In genomic region chr1:30718636-30719405, GRCh38 we compare ENCODE assay signal across 1 cellular context.
TF ChIP-seq lines count a peak whose summit lies in the region.

No MANE protein-coding gene starts in this region.

TF ChIP-seq in HepG2, 621 proteins besides CTCF, POLR2A, EP300 and RAD21 (continued from another document and continues in another):
- TF ChIP-seq ZNF317 (CRISPR knock-in tag; IDR thresholded peaks at IDR 0.05) (0 out of 2 replicates have a peak, but pooled peaks have one; percentile 68), ZNF451 (CRISPR knock-in tag; IDR thresholded peaks at IDR 0.05) (peak; percentile 65), ZFY (CRISPR knock-in tag; IDR thresholded peaks at IDR 0.05) (peak; percentile 87), THAP8 (CRISPR knock-in tag; IDR thresholded peaks at IDR 0.05; ENCODE audit: borderline replicate concordance) (no peak), MAF1 (CRISPR knock-in tag; IDR thresholded peaks at IDR 0.05; ENCODE audit: borderline replicate concordance) (0 out of 2 replicates have a peak, but pooled peaks have one; percentile 13), JARID2 (CRISPR knock-in tag; IDR thresholded peaks at IDR 0.05; ENCODE audit: insufficient replicate concordance) (peak; percentile 81), ZNF124 (CRISPR knock-in tag; IDR thresholded peaks at IDR 0.05) (0 out of 2 replicates have a peak, but pooled peaks have one; percentile 25), JUNB (CRISPR knock-in tag; IDR thresholded peaks at IDR 0.05; ENCODE audit: borderline replicate concordance) (no peak), ZNF800 (CRISPR knock-in tag; IDR thresholded peaks at IDR 0.05) (no peak), RARA (CRISPR knock-in tag; IDR thresholded peaks at IDR 0.05) (peak; percentile 56), NONO (IDR thresholded peaks at IDR 0.05) (no peak), NONO (CRISPR knock-in tag; conservative IDR thresholded peaks at IDR 0.05) (no peak; the same call in 1 of the 2 replicates), ZNF10 (CRISPR knock-in tag; IDR thresholded peaks at IDR 0.05; ENCODE audit: borderline replicate concordance, low read depth) (no peak), DR1 (CRISPR knock-in tag; IDR thresholded peaks at IDR 0.05) (0 out of 2 replicates have a peak, but pooled peaks have one; percentile 35), HIVEP1 (CRISPR knock-in tag; IDR thresholded peaks at IDR 0.05) (peak; percentile 90), ZNF761 (CRISPR knock-in tag; conservative IDR thresholded peaks at IDR 0.05) (peak; percentile 54; the same call in 1 of the 2 replicates), NFYB (CRISPR knock-in tag; IDR thresholded peaks at IDR 0.05) (0 out of 2 replicates have a peak, but pooled peaks have one; percentile 16), NR3C1 (CRISPR knock-in tag; IDR thresholded peaks at IDR 0.05) (no peak), MEIS2 (CRISPR knock-in tag; IDR thresholded peaks at IDR 0.05) (peak; percentile 58; the same call in 1 of the 2 replicates), CBFB (CRISPR knock-in tag; IDR thresholded peaks at IDR 0.05) (peak; percentile 40; the same call in 1 of the 2 replicates), ZNF142 (CRISPR knock-in tag; IDR thresholded peaks at IDR 0.05) (peak; percentile 76; the same call in 1 of the 2 replicates), ZNF160 (CRISPR knock-in tag; IDR thresholded peaks at IDR 0.05) (0 out of 2 replicates have a peak, but pooled peaks have one; percentile 66), ZNF331 (CRISPR knock-in tag; IDR thresholded peaks at IDR 0.05) (peak; percentile 49; the same call in 1 of the 2 replicates), ZNF614 (CRISPR knock-in tag; IDR thresholded peaks at IDR 0.05; ENCODE audit: borderline replicate concordance) (peak; percentile 78; the same call in 1 of the 2 replicates), GATA4 (IDR thresholded peaks at IDR 0.05; ENCODE audit: borderline replicate concordance, low read depth) (no peak), ZNF33A (CRISPR knock-in tag; IDR thresholded peaks at IDR 0.05; ENCODE audit: borderline replicate concordance) (no peak), HES4 (CRISPR knock-in tag; IDR thresholded peaks at IDR 0.05; ENCODE audit: borderline replicate concordance) (peak; percentile 85), ZNF350 (CRISPR knock-in tag; IDR thresholded peaks at IDR 0.05; ENCODE audit: borderline replicate concordance, low read depth) (peak; percentile 77), MAX (IDR thresholded peaks at IDR 0.05) (peak; percentile 90)
- TF ChIP-seq, protein P1, sequence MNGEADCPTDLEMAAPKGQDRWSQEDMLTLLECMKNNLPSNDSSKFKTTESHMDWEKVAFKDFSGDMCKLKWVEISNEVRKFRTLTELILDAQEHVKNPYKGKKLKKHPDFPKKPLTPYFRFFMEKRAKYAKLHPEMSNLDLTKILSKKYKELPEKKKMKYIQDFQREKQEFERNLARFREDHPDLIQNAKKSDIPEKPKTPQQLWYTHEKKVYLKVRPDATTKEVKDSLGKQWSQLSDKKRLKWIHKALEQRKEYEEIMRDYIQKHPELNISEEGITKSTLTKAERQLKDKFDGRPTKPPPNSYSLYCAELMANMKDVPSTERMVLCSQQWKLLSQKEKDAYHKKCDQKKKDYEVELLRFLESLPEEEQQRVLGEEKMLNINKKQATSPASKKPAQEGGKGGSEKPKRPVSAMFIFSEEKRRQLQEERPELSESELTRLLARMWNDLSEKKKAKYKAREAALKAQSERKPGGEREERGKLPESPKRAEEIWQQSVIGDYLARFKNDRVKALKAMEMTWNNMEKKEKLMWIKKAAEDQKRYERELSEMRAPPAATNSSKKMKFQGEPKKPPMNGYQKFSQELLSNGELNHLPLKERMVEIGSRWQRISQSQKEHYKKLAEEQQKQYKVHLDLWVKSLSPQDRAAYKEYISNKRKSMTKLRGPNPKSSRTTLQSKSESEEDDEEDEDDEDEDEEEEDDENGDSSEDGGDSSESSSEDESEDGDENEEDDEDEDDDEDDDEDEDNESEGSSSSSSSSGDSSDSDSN (CRISPR knock-in tag; IDR thresholded peaks at IDR 0.05): 0 out of 2 replicates have a peak, but pooled peaks have one; percentile 26
- TF ChIP-seq, protein P2, sequence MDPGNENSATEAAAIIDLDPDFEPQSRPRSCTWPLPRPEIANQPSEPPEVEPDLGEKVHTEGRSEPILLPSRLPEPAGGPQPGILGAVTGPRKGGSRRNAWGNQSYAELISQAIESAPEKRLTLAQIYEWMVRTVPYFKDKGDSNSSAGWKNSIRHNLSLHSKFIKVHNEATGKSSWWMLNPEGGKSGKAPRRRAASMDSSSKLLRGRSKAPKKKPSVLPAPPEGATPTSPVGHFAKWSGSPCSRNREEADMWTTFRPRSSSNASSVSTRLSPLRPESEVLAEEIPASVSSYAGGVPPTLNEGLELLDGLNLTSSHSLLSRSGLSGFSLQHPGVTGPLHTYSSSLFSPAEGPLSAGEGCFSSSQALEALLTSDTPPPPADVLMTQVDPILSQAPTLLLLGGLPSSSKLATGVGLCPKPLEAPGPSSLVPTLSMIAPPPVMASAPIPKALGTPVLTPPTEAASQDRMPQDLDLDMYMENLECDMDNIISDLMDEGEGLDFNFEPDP (CRISPR knock-in tag; conservative IDR thresholded peaks at IDR 0.05): no peak
- TF ChIP-seq, protein P3, sequence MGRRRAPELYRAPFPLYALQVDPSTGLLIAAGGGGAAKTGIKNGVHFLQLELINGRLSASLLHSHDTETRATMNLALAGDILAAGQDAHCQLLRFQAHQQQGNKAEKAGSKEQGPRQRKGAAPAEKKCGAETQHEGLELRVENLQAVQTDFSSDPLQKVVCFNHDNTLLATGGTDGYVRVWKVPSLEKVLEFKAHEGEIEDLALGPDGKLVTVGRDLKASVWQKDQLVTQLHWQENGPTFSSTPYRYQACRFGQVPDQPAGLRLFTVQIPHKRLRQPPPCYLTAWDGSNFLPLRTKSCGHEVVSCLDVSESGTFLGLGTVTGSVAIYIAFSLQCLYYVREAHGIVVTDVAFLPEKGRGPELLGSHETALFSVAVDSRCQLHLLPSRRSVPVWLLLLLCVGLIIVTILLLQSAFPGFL (CRISPR knock-in tag; IDR thresholded peaks at IDR 0.05): no peak
- TF ChIP-seq, protein P4, sequence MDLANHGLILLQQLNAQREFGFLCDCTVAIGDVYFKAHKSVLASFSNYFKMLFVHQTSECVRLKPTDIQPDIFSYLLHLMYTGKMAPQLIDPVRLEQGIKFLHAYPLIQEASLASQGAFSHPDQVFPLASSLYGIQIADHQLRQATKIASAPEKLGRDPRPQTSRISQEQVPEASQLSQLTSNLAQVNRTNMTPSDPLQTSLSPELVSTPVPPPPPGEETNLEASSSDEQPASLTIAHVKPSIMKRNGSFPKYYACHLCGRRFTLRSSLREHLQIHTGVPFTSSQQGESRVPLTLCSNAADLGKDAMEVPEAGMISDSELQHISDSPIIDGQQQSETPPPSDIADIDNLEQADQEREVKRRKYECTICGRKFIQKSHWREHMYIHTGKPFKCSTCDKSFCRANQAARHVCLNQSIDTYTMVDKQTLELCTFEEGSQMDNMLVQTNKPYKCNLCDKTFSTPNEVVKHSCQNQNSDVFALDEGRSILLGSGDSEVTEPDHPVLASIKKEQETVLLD (CRISPR knock-in tag; IDR thresholded peaks at IDR 0.05; ENCODE audit: low read depth): 0 out of 2 replicates have a peak, but pooled peaks have one; percentile 37
- TF ChIP-seq, protein P5, sequence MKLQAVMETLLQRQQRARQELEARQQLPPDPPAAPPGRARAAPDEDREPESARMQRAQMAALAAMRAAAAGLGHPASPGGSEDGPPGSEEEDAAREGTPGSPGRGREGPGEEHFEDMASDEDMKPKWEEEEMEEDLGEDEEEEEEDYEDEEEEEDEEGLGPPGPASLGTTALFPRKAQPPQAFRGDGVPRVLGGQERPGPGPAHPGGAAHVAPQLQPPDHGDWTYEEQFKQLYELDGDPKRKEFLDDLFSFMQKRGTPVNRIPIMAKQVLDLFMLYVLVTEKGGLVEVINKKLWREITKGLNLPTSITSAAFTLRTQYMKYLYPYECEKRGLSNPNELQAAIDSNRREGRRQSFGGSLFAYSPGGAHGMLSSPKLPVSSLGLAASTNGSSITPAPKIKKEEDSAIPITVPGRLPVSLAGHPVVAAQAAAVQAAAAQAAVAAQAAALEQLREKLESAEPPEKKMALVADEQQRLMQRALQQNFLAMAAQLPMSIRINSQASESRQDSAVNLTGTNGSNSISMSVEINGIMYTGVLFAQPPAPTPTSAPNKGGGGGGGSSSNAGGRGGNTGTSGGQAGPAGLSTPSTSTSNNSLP (IDR thresholded peaks at IDR 0.05; ENCODE audit: low read depth, low read length): no peak
- TF ChIP-seq, protein P6, sequence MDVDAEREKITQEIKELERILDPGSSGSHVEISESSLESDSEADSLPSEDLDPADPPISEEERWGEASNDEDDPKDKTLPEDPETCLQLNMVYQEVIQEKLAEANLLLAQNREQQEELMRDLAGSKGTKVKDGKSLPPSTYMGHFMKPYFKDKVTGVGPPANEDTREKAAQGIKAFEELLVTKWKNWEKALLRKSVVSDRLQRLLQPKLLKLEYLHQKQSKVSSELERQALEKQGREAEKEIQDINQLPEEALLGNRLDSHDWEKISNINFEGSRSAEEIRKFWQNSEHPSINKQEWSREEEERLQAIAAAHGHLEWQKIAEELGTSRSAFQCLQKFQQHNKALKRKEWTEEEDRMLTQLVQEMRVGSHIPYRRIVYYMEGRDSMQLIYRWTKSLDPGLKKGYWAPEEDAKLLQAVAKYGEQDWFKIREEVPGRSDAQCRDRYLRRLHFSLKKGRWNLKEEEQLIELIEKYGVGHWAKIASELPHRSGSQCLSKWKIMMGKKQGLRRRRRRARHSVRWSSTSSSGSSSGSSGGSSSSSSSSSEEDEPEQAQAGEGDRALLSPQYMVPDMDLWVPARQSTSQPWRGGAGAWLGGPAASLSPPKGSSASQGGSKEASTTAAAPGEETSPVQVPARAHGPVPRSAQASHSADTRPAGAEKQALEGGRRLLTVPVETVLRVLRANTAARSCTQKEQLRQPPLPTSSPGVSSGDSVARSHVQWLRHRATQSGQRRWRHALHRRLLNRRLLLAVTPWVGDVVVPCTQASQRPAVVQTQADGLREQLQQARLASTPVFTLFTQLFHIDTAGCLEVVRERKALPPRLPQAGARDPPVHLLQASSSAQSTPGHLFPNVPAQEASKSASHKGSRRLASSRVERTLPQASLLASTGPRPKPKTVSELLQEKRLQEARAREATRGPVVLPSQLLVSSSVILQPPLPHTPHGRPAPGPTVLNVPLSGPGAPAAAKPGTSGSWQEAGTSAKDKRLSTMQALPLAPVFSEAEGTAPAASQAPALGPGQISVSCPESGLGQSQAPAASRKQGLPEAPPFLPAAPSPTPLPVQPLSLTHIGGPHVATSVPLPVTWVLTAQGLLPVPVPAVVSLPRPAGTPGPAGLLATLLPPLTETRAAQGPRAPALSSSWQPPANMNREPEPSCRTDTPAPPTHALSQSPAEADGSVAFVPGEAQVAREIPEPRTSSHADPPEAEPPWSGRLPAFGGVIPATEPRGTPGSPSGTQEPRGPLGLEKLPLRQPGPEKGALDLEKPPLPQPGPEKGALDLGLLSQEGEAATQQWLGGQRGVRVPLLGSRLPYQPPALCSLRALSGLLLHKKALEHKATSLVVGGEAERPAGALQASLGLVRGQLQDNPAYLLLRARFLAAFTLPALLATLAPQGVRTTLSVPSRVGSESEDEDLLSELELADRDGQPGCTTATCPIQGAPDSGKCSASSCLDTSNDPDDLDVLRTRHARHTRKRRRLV (CRISPR knock-in tag; IDR thresholded peaks at IDR 0.05): peak; percentile 86
